ENCODE assay signal across 19 cellular contexts in genomic region chr1:185886046-185886445, GRCh38.
"Had no signal": no experiment of that assay in that cellular context is flagged by ENCODE, and none has a peak within 500 bp of the region (broad histone marks: within the 10 kb centered on the region; RNA-seq: fewer than 3 reads in every experiment).

No MANE protein-coding gene starts in this region.

- H3K27me3 Mint-ChIP-seq: dendritic cell treated with granulocyte-macrophage colony-stimulating factor and Interleukin-4, amounts not matched to agents 40 ng/mL and 50 ng/mL, for 4 days; effector memory CD8-positive, alpha-beta T cell had no signal

- H3K27ac Mint-ChIP-seq: dendritic cell treated with granulocyte-macrophage colony-stimulating factor and Interleukin-4, amounts not matched to agents 40 ng/mL and 50 ng/mL, for 4 days; effector memory CD8-positive, alpha-beta T cell; endodermal cell had no signal

- H3K4me3 Mint-ChIP-seq: dendritic cell treated with granulocyte-macrophage colony-stimulating factor and Interleukin-4, amounts not matched to agents 40 ng/mL and 50 ng/mL, for 4 days; effector memory CD8-positive, alpha-beta T cell; endodermal cell had no signal

- H3K4me1 Mint-ChIP-seq: endodermal cell had no signal

- H3K9me3 Mint-ChIP-seq: effector memory CD8-positive, alpha-beta T cell had no signal

- DNase-seq: colonic mucosa; cortex of kidney; dermis blood vessel endothelial cell; dorsolateral prefrontal cortex; effector CD4-positive, alpha-beta T cell; effector CD8-positive, alpha-beta T cell; effector memory CD4-positive, alpha-beta T cell; effector memory CD8-positive, alpha-beta T cell; endodermal cell; erythroblast; esophagus squamous epithelium; foreskin fibroblast; foreskin keratinocyte; gastrocnemius medialis; glutamatergic neuron; head of caudate nucleus; heart left ventricle; heart right ventricle had no signal
